ENCODE assay signal across 9 cellular contexts in genomic region chr7:99330314-99330961, GRCh38. TPM values are rescaled to one million over a fixed set of nuclear protein-coding genes. Genes with fewer than 3 reads are reported as not detected.
A peak's percentile ranks its signal among the peaks of the same experiment; 100 is the strongest.
DNase-seq lines count a peak whose midpoint lies in the region; ATAC-seq and TF ChIP-seq lines count a peak whose summit lies in the region.
"Not testable (repeated sequence)": the region's sequence is repeated elsewhere in the genome, so short reads cannot be mapped to it uniquely, and the experiment has no call there.
"Had no signal": no experiment of that assay in that cellular context is flagged by ENCODE, and none has a peak within 500 bp of the region (broad histone marks: within the 10 kb centered on the region; RNA-seq: fewer than 3 reads in every experiment).

No MANE protein-coding gene starts in this region.

- not testable (repeated sequence) for H2AK9ac ChIP-seq in IMR-90 (replicated peaks; ENCODE audit: low read depth, low read length, poor library complexity)

- not testable (repeated sequence) for H3K9me3 ChIP-seq in CD8-positive, alpha-beta T cell (ENCODE audit: low read length); IMR-90 (ENCODE audit: control insufficient read depth, insufficient read depth, low read length); OCI-LY7 (ENCODE audit: low read length); muscle layer of duodenum (ENCODE audit: control insufficient read depth in 1 of 2, low read length in 2 of 2)

- H3K27ac ChIP-seq in CD8-positive, alpha-beta T cell (ENCODE audit: low read depth, low read length); OCI-LY7 (ENCODE audit: low read depth, low read length, poor library complexity, severe bottlenecking): not testable (repeated sequence)
- H3K27ac ChIP-seq in IMR-90 (ENCODE audit: insufficient read depth, low read length) = peak overlapping the region; percentile 77
- peak overlapping the region; percentile 51 for H3K27ac ChIP-seq in muscle layer of duodenum (ENCODE audit: low read length)

- in situ Hi-C loops in IMR-90 (cut with MboI; ENCODE audit: low sequenced_read_pairs) = not testable (repeated sequence)

- H3K4me1 ChIP-seq in CD8-positive, alpha-beta T cell (ENCODE audit: insufficient read depth, low read length) = peaks cover 36% of the 10 kb centered on the region
- not testable (repeated sequence) for H3K4me1 ChIP-seq in IMR-90 (ENCODE audit: control insufficient read depth, insufficient read depth, low read length)
- H3K4me1 ChIP-seq in OCI-LY7 (ENCODE audit: insufficient read depth, low read length, poor library complexity, severe bottlenecking) = peaks cover 14% of the 10 kb centered on the region
- peaks cover 12 to 36% of the 10 kb centered on the region in 2 donors for H3K4me1 ChIP-seq in muscle layer of duodenum (ENCODE audit: control insufficient read depth in 1 of 2, insufficient read depth in 2 of 2, low read length in 2 of 2)

- not testable (repeated sequence) for BruUV-seq in IMR-90 (replicated peaks; lab: Mats Ljungman, UMichigan); OCI-LY7 (replicated peaks; lab: Mats Ljungman, UMichigan)

- not testable (repeated sequence) for H3K9me2 ChIP-seq in OCI-LY7 (ENCODE audit: insufficient read depth, low read length)

- H2BK120ac ChIP-seq in IMR-90 (ENCODE audit: low read depth, low read length) = not testable (repeated sequence)

- H3K56ac ChIP-seq in IMR-90 (ENCODE audit: extremely low read depth, insufficient read depth, low read length) = not testable (repeated sequence)

- not testable (repeated sequence) for H2BK15ac ChIP-seq in IMR-90 (ENCODE audit: low read depth, low read length)

- H3K23ac ChIP-seq in IMR-90 (ENCODE audit: low read depth, low read length) = not testable (repeated sequence)

- peak overlapping the region; percentile 51; the same call in 1 of the 2 replicates for H4K91ac ChIP-seq in IMR-90 (ENCODE audit: insufficient read depth, low read depth, low read length)

- dilution Hi-C loops in IMR-90 (cut with HindIII; ENCODE audit: low sequenced_read_pairs, unreplicated experiment) = not testable (repeated sequence)

- H3K4ac ChIP-seq in IMR-90 (ENCODE audit: low read depth, low read length) = peak overlapping the region; percentile 74

- TF ChIP-seq RAD21 in IMR-90 (IDR thresholded peaks at IDR 0.05; ENCODE audit: low read length) = not testable (repeated sequence)

- not testable (repeated sequence) for H3K27me3 Mint-ChIP-seq in CD8-positive, alpha-beta T cell (ENCODE audit: low read depth); activated B cell treated with CpG ODN at 0.5 μM for 24 hours; stimulated activated naive B cell treated with anti-CD40 and anti-IgM and Interleukin-4, amounts not matched to agents 10 μg/mL and 1 μg/mL and 100 μg/mL, for 72 hours

- not testable (repeated sequence) for H2AFZ ChIP-seq in IMR-90 (replicated peaks; ENCODE audit: low read length, poor library complexity); OCI-LY7 (ENCODE audit: low read length)

- H3K9me1 ChIP-seq in IMR-90 (ENCODE audit: insufficient read depth, low read length) = not testable (repeated sequence)

- H4K5ac ChIP-seq in IMR-90 (ENCODE audit: low read depth, low read length) = not testable (repeated sequence)

- H3K79me1 ChIP-seq in IMR-90 (ENCODE audit: low read depth in 1 of 2, low read length in 2 of 2) = peaks cover 10 to 44% of the 10 kb centered on the region in 2 experiments

- H4K20me1 ChIP-seq in IMR-90 (ENCODE audit: insufficient read depth, low read length) (peaks cover 47% of the 10 kb centered on the region), OCI-LY7 (ENCODE audit: insufficient read depth, low read length) (0 out of 2 replicates have a peak, but pooled peaks cover 13% of the 10 kb centered on the region)

- peak overlapping the region; percentile 18 for H3K27ac Mint-ChIP-seq in CD8-positive, alpha-beta T cell
- peak overlapping the region; percentile 35 for H3K27ac Mint-ChIP-seq in activated B cell treated with CpG ODN at 0.5 μM for 24 hours
- H3K27ac Mint-ChIP-seq in stimulated activated naive B cell treated with anti-CD40 and anti-IgM and Interleukin-4, amounts not matched to agents 10 μg/mL and 1 μg/mL and 100 μg/mL, for 72 hours = peak overlapping the region; percentile 79

- H3K9ac ChIP-seq in IMR-90 (ENCODE audit: low read depth, low read length) = not testable (repeated sequence)

- not testable (repeated sequence) for H3K36me3 ChIP-seq in CD8-positive, alpha-beta T cell (ENCODE audit: insufficient read depth, low read length); IMR-90 (ENCODE audit: control insufficient read depth, insufficient read depth, low read length)
- H3K36me3 ChIP-seq in OCI-LY7 (ENCODE audit: insufficient read depth, low read length) (peaks cover 43% of the 10 kb centered on the region), muscle layer of duodenum (ENCODE audit: control insufficient read depth in 1 of 2, insufficient read depth in 2 of 2, low read length in 2 of 2) (peaks cover 8 to 11% of the 10 kb centered on the region in 2 donors)

- not testable (repeated sequence) for H3K4me3 ChIP-seq in CD8-positive, alpha-beta T cell (ENCODE audit: low read depth, low read length); IMR-90 (ENCODE audit: insufficient read depth, low read depth, low read length); OCI-LY7 (ENCODE audit: low read depth, low read length, poor library complexity, severe bottlenecking); fibroblast of villous mesenchyme (ENCODE audit: low read depth, low read length); muscle layer of duodenum (ENCODE audit: low read depth in 1 of 2, low read length in 2 of 2)

- H3K79me2 ChIP-seq in OCI-LY7 (ENCODE audit: insufficient read depth, low read depth, low read length) = peaks cover 63% of the 10 kb centered on the region

- H3K36me3 Mint-ChIP-seq in CD8-positive, alpha-beta T cell = peaks cover 46% of the 10 kb centered on the region
- H3K36me3 Mint-ChIP-seq in activated B cell treated with CpG ODN at 0.5 μM for 24 hours (ENCODE audit: low read depth) = peaks cover 42% of the 10 kb centered on the region
- peaks cover 14 to 34% of the 10 kb centered on the region in 2 donors for H3K36me3 Mint-ChIP-seq in stimulated activated naive B cell treated with anti-CD40 and anti-IgM and Interleukin-4, amounts not matched to agents 10 μg/mL and 1 μg/mL and 100 μg/mL, for 72 hours

- peak overlapping the region in 1 of 2 experiments; percentile 36; a peak in 1 of 4 replicates for H4K8ac ChIP-seq in IMR-90 (ENCODE audit: low read depth in 2 of 2, low read length in 2 of 2)

- CTCF ChIA-PET in CD8-positive, alpha-beta T cell (lab: Charles Lee) = interaction anchor here (0.8 to 1.6 kb wide), 2 partner anchors 17 to 341 kb away, joined by 3 to 6 read pairs; no protein-coding TSS in a partner anchor
- CTCF ChIA-PET in IMR-90 (lab: Yijun Ruan, JAX) = interaction anchor here (0.6 kb wide), 2 partner anchors 39 to 42 kb away, joined by 3 read pairs; no protein-coding TSS in a partner anchor
- CTCF ChIA-PET in OCI-LY7 (lab: Charles Lee; ENCODE audit: unreplicated experiment) = not testable (repeated sequence)
- CTCF ChIA-PET in activated B cell treated with CpG ODN at 0.5 μM for 24 hours (lab: Charles Lee) = interaction anchor here (1.0 kb wide), 1 partner anchor 9 kb away, joined by 3 read pairs; no protein-coding TSS in a partner anchor

- peak overlapping the region; percentile 18 for H3K4me3 Mint-ChIP-seq in CD8-positive, alpha-beta T cell
- not testable (repeated sequence) for H3K4me3 Mint-ChIP-seq in activated B cell treated with CpG ODN at 0.5 μM for 24 hours; stimulated activated naive B cell treated with anti-CD40 and anti-IgM and Interleukin-4, amounts not matched to agents 10 μg/mL and 1 μg/mL and 100 μg/mL, for 72 hours

- not testable (repeated sequence) for DNase-seq in CD8-positive, alpha-beta T cell; activated B cell treated with CpG ODN at 0.5 μM for 24 hours; stimulated activated naive B cell treated with anti-CD40 and anti-IgM and Interleukin-4, amounts not matched to agents 10 μg/mL and 1 μg/mL and 100 μg/mL, for 72 hours
- DNase-seq in IMR-90 (peak; percentile 92), OCI-LY7 (ENCODE audit: low spot score) (peak; percentile 18), astrocyte of the hippocampus (ENCODE audit: low read depth, low spot score) (peak; percentile 24), fibroblast of villous mesenchyme (ENCODE audit: low read depth) (peak; percentile 86)

- H3K9me3 Mint-ChIP-seq in CD8-positive, alpha-beta T cell; activated B cell treated with CpG ODN at 0.5 μM for 24 hours; stimulated activated naive B cell treated with anti-CD40 and anti-IgM and Interleukin-4, amounts not matched to agents 10 μg/mL and 1 μg/mL and 100 μg/mL, for 72 hours: not testable (repeated sequence)

- not testable (repeated sequence) for H3K18ac ChIP-seq in IMR-90 (ENCODE audit: low read depth, low read length)

- peak overlapping the region; percentile 18 for H3K4me2 ChIP-seq in IMR-90 (ENCODE audit: low read depth, low read length)
- H3K4me2 ChIP-seq in OCI-LY7 (ENCODE audit: low read length) = not testable (repeated sequence)

- not testable (repeated sequence) for ATAC-seq in CD8-positive, alpha-beta T cell; activated B cell treated with CpG ODN at 0.5 μM for 24 hours (ENCODE audit: low read depth)
- peak; percentile 35 for ATAC-seq in IMR-90 (ENCODE audit: low read depth)
- ATAC-seq in stimulated activated naive B cell treated with anti-CD40 and anti-IgM and Interleukin-4, amounts not matched to agents 10 μg/mL and 1 μg/mL and 100 μg/mL, for 72 hours (replicated peaks) = peak in 1 of 2 donors; percentile 14

- intact Hi-C loops in CD8-positive, alpha-beta T cell (cut with DNase I, micrococcal nuclease); IMR-90 (cut with micrococcal nuclease); OCI-LY7 (cut with micrococcal nuclease; ENCODE audit: unreplicated experiment); activated B cell treated with CpG ODN at 0.5 μM for 24 hours (cut with micrococcal nuclease): not testable (repeated sequence)

- not testable (repeated sequence) for TF ChIP-seq POLR2A in IMR-90 (IDR thresholded peaks at IDR 0.05; ENCODE audit: low read depth, low read length)

- peak overlapping the region; percentile 76 for H2AK5ac ChIP-seq in IMR-90 (ENCODE audit: low read depth, low read length)

- not testable (repeated sequence) for TF ChIP-seq CTCF in CD8-positive, alpha-beta T cell (IDR thresholded peaks at IDR 0.05); IMR-90 (conservative IDR thresholded peaks at IDR 0.05; ENCODE audit: low read depth, low read length); OCI-LY7 (conservative IDR thresholded peaks at IDR 0.05; ENCODE audit: low read length); activated B cell treated with CpG ODN at 0.5 μM for 24 hours (IDR thresholded peaks at IDR 0.05); fibroblast of villous mesenchyme (IDR thresholded peaks at IDR 0.05; ENCODE audit: insufficient read depth, low read depth, low read length)

- H3K4me1 Mint-ChIP-seq in CD8-positive, alpha-beta T cell (ENCODE audit: low read depth) = peaks cover 65% of the 10 kb centered on the region
- peaks cover 54% of the 10 kb centered on the region for H3K4me1 Mint-ChIP-seq in activated B cell treated with CpG ODN at 0.5 μM for 24 hours
- H3K4me1 Mint-ChIP-seq in stimulated activated naive B cell treated with anti-CD40 and anti-IgM and Interleukin-4, amounts not matched to agents 10 μg/mL and 1 μg/mL and 100 μg/mL, for 72 hours = peaks cover 15 to 45% of the 10 kb centered on the region in 2 donors

- H2BK5ac ChIP-seq in IMR-90 (ENCODE audit: low read depth, low read length, poor library complexity, severe bottlenecking) = peak overlapping the region; percentile 84

- POLR2A ChIA-PET in CD8-positive, alpha-beta T cell (lab: Charles Lee) = interaction anchor here (1.0 kb wide), 1 partner anchor 19 kb away, joined by 3 read pairs; no protein-coding TSS in a partner anchor
- POLR2A ChIA-PET in IMR-90 (lab: Charles Lee; ENCODE audit: unreplicated experiment) = not testable (repeated sequence)
- POLR2A ChIA-PET in OCI-LY7 (lab: Charles Lee) = interaction anchor here (0.6 to 1.2 kb wide), 6 partner anchors 10 to 291 kb away, joined by 3 to 5 read pairs (median 3); no protein-coding TSS in a partner anchor
- POLR2A ChIA-PET in activated B cell treated with CpG ODN at 0.5 μM for 24 hours (lab: Charles Lee) = interaction anchor here (0.6 kb wide), 2 partner anchors 28 to 52 kb away, joined by 6 to 11 read pairs; no protein-coding TSS in a partner anchor

- H3K14ac ChIP-seq in IMR-90 (replicated peaks; ENCODE audit: low read depth, low read length) = not testable (repeated sequence)

- WGBS in IMR-90 (ENCODE audit: extremely low coverage in 2 of 2, insufficient read length in 1 of 2), 2 experiments = 80% methylated on average over 1 of the region's 8 CpGs; no CpG with 5 or more reads in 1 of the 2 experiments

- H2BK20ac ChIP-seq in IMR-90 (ENCODE audit: low read depth, low read length) = not testable (repeated sequence)

- not testable (repeated sequence) for H3K27me3 ChIP-seq in CD8-positive, alpha-beta T cell (ENCODE audit: insufficient read depth, low read length); IMR-90 (ENCODE audit: control insufficient read depth, insufficient read depth, low read length); muscle layer of duodenum (ENCODE audit: low read depth, low read length)

RNA-seq across cellular contexts. Expression of gene ARPC1A, which starts 4.7 kb away (rescaled TPM):
- total RNA-seq in CD8-positive, alpha-beta T cell = 10 to 100 TPM; 33.1 to 38.2 TPM
- total RNA-seq in IMR-90 (2012; rRNA removed) (321 and 327 TPM in 2 replicates), OCI-LY7 (2022) (101 and 108 TPM in 2 replicates), activated B cell treated with CpG ODN at 0.5 μM for 24 hours (47.3 and 51.6 TPM in 2 replicates), fibroblast of villous mesenchyme (158 and 160 TPM in 2 replicates)
- 253 and 260 TPM in 2 replicates for polyA plus RNA-seq in IMR-90 (2012; rRNA removed)
- 307 and 343 TPM in 2 replicates for polyA plus RNA-seq in IMR-90 (2012; cell fraction: cytosol; rRNA removed)
- 103 and 113 TPM in 2 replicates for polyA plus RNA-seq in IMR-90 (2012; cell fraction: nucleus; rRNA removed; ENCODE audit: low replicate concordance)
- 51.0 and 71.8 TPM in 2 replicates for total RNA-seq in OCI-LY7 (2014; rRNA removed; shearing (Covaris generic))

RNA-seq across cellular contexts. Expression of gene ARPC1B, which starts 44.1 kb away (rescaled TPM):
- total RNA-seq in CD8-positive, alpha-beta T cell = 10 to 100 TPM; 68.5 to 70.5 TPM
- total RNA-seq in IMR-90 (2012; rRNA removed) = 243 and 351 TPM in 2 replicates
- 488 and 548 TPM in 2 replicates for polyA plus RNA-seq in IMR-90 (2012; rRNA removed)
- polyA plus RNA-seq in IMR-90 (2012; cell fraction: cytosol; rRNA removed) = 590 and 650 TPM in 2 replicates
- polyA plus RNA-seq in IMR-90 (2012; cell fraction: nucleus; rRNA removed; ENCODE audit: low replicate concordance) = 160 and 428 TPM in 2 replicates
- 174 and 191 TPM in 2 replicates for total RNA-seq in OCI-LY7 (2014; rRNA removed; shearing (Covaris generic))
- 168 and 169 TPM in 2 replicates for total RNA-seq in OCI-LY7 (2022)
- total RNA-seq in activated B cell treated with CpG ODN at 0.5 μM for 24 hours = 300 and 312 TPM in 2 replicates
- total RNA-seq in fibroblast of villous mesenchyme = 186 and 241 TPM in 2 replicates

RNA-seq across cellular contexts. Expression of gene MYH16, which starts 57.8 kb away (rescaled TPM):
- not detected for total RNA-seq in CD8-positive, alpha-beta T cell
- 0.18 and 0.28 TPM in 2 replicates for total RNA-seq in IMR-90 (2012; rRNA removed)
- 0.03 and 0.09 TPM in 2 replicates for polyA plus RNA-seq in IMR-90 (2012; rRNA removed)
- 0.02 and 0.09 TPM in 2 replicates for polyA plus RNA-seq in IMR-90 (2012; cell fraction: cytosol; rRNA removed)
- 0.03 and 0.04 TPM in 2 replicates for polyA plus RNA-seq in IMR-90 (2012; cell fraction: nucleus; rRNA removed; ENCODE audit: low replicate concordance)
- not detected in 2 replicates for total RNA-seq in OCI-LY7 (2014; rRNA removed; shearing (Covaris generic))
- total RNA-seq in OCI-LY7 (2022) = not detected in 2 replicates
- total RNA-seq in activated B cell treated with CpG ODN at 0.5 μM for 24 hours = not detected in 2 replicates
- not detected in 2 replicates for total RNA-seq in fibroblast of villous mesenchyme
- total RNA-seq: sciatic nerve had no signal

Comparison
In these comparisons a context has a peak if more than half of its experiments do, and no peak if none do; other contexts are left out.
1. H3K27ac Mint-ChIP-seq: peak in every context shown above with its lines; median percentile 79 in stimulated activated naive B cell treated with anti-CD40 and anti-IgM and Interleukin-4, amounts not matched to agents 10 μg/mL and 1 μg/mL and 100 μg/mL, for 72 hours; 35 in activated B cell treated with CpG ODN at 0.5 μM for 24 hours; 18 in CD8-positive, alpha-beta T cell.